11 cellular contexts compared by ENCODE assay signal in genomic region chr12:67426067-67426466, GRCh38.
DNase-seq lines count a peak whose midpoint lies in the region; ATAC-seq and TF ChIP-seq lines count a peak whose summit lies in the region.
"Had no signal": no experiment of that assay in that cellular context is flagged by ENCODE, and none has a peak within 500 bp of the region (broad histone marks: within the 10 kb centered on the region; RNA-seq: fewer than 3 reads in every experiment).

No MANE protein-coding gene starts in this region.

- H4K5ac ChIP-seq in IMR-90 (ENCODE audit: low read depth, low read length): no peak overlapping the region

- POLR2A ChIA-PET in IMR-90 (lab: Charles Lee; ENCODE audit: unreplicated experiment): no interaction called here

- no peaks in the 10 kb centered on the region for H3K9me3 ChIP-seq in IMR-90 (ENCODE audit: control insufficient read depth, insufficient read depth, low read length)
- no peaks in the 10 kb centered on the region for H3K9me3 ChIP-seq in SK-N-MC (ENCODE audit: low read depth, low read length)
- H3K9me3 ChIP-seq in MM.1S (replicated peaks; ENCODE audit: insufficient read depth, low read length): no peaks in the 10 kb centered on the region
- H3K9me3 ChIP-seq: neutrophil had no signal

- no peak overlapping the region for H3K9ac ChIP-seq in IMR-90 (ENCODE audit: low read depth, low read length)
- peak overlapping the region; percentile 30 for H3K9ac ChIP-seq in SK-N-MC (ENCODE audit: insufficient read length)
- no peak overlapping the region for H3K9ac ChIP-seq in MM.1S (ENCODE audit: low read length)

- no peak for TF ChIP-seq POLR2A in IMR-90 (IDR thresholded peaks at IDR 0.05; ENCODE audit: low read depth, low read length)

- no peak overlapping the region for H3K4me3 ChIP-seq in AG09309 (ENCODE audit: control insufficient read depth, low read depth, low read length)
- H3K4me3 ChIP-seq in IMR-90 (ENCODE audit: insufficient read depth, low read depth, low read length): no peak overlapping the region
- peak overlapping the region; percentile 74 for H3K4me3 ChIP-seq in SK-N-MC
- no peak overlapping the region for H3K4me3 ChIP-seq in MM.1S (ENCODE audit: low read length)

- H3K27me3 ChIP-seq in IMR-90 (ENCODE audit: control insufficient read depth, insufficient read depth, low read length): no peaks in the 10 kb centered on the region
- no peaks in the 10 kb centered on the region for H3K27me3 ChIP-seq in MM.1S (replicated peaks; ENCODE audit: insufficient read depth, low read length)
- H3K27me3 ChIP-seq: neutrophil had no signal

- H3K27ac ChIP-seq in IMR-90 (ENCODE audit: insufficient read depth, low read length): peak overlapping the region; percentile 27; the same call in 1 of the 2 replicates
- peak overlapping the region; percentile 99 for H3K27ac ChIP-seq in SK-N-MC
- H3K27ac ChIP-seq in MM.1S (ENCODE audit: low read length): no peak overlapping the region
- H3K27ac ChIP-seq: neutrophil had no signal

- H3K4me1 ChIP-seq in IMR-90 (ENCODE audit: control insufficient read depth, insufficient read depth, low read length): peaks cover 6% of the 10 kb centered on the region
- no peaks in the 10 kb centered on the region for H3K4me1 ChIP-seq in MM.1S (ENCODE audit: low read length)

- ATAC-seq in IMR-90 (ENCODE audit: low read depth): peak; percentile 80
- ATAC-seq in left colon: peak; percentile 40
- ATAC-seq in GM18511 (IDR thresholded peaks at IDR 0.05; ENCODE audit: unreplicated experiment): no peak
- ATAC-seq in HG02852 (IDR thresholded peaks at IDR 0.05; ENCODE audit: unreplicated experiment): no peak
- ATAC-seq: Panc1 had no signal

- H3K36me3 ChIP-seq in IMR-90 (ENCODE audit: control insufficient read depth, insufficient read depth, low read length) (no peaks in the 10 kb centered on the region), SK-N-MC (ENCODE audit: insufficient read depth, low read length) (no peaks in the 10 kb centered on the region), MM.1S (replicated peaks; ENCODE audit: insufficient read depth, low read length) (no peaks in the 10 kb centered on the region)
- H3K36me3 ChIP-seq: neutrophil had no signal

- TF ChIP-seq CTCF in AG09309 (IDR thresholded peaks at IDR 0.05; ENCODE audit: control insufficient read depth, insufficient read depth, low read depth, low read length, missing control alignments): no peak
- TF ChIP-seq CTCF in IMR-90 (conservative IDR thresholded peaks at IDR 0.05; ENCODE audit: low read depth, low read length): no peak
- TF ChIP-seq CTCF in MM.1S (IDR thresholded peaks at IDR 0.05; ENCODE audit: low read length): no peak

- H2BK15ac ChIP-seq in IMR-90 (ENCODE audit: low read depth, low read length): no peak overlapping the region

- no peak for TF ChIP-seq RAD21 in IMR-90 (IDR thresholded peaks at IDR 0.05; ENCODE audit: low read length)

- in situ Hi-C loops in IMR-90 (cut with MboI; ENCODE audit: low sequenced_read_pairs): no loop called here

- H3K79me1 ChIP-seq in IMR-90 (ENCODE audit: low read depth in 1 of 2, low read length in 2 of 2): no peaks in the 10 kb centered on the region

- intact Hi-C loops in IMR-90 (cut with micrococcal nuclease): no loop called here
- intact Hi-C loops in left colon (cut with DNase I, micrococcal nuclease): no loop called here

- 83% methylated on average over 2 of the region's 2 CpGs; no CpG with 5 or more reads in 1 of the 2 experiments for WGBS in IMR-90 (ENCODE audit: extremely low coverage in 2 of 2, insufficient read length in 1 of 2), 2 experiments

- no peak overlapping the region for H3K23ac ChIP-seq in IMR-90 (ENCODE audit: low read depth, low read length)

- no peak overlapping the region for H2BK20ac ChIP-seq in IMR-90 (ENCODE audit: low read depth, low read length)

- H4K20me1 ChIP-seq in IMR-90 (ENCODE audit: insufficient read depth, low read length) (no peaks in the 10 kb centered on the region), MM.1S (ENCODE audit: insufficient read depth, low read length) (no peaks in the 10 kb centered on the region)

- peak overlapping the region; percentile 70; the same call in 1 of the 2 replicates for H3K18ac ChIP-seq in IMR-90 (ENCODE audit: low read depth, low read length)

- peaks cover 4% of the 10 kb centered on the region; the same call in 1 of the 2 replicates for H3K9me1 ChIP-seq in IMR-90 (ENCODE audit: insufficient read depth, low read length)

- dilution Hi-C loops in IMR-90 (cut with HindIII; ENCODE audit: low sequenced_read_pairs, unreplicated experiment): no loop called here

- H3K56ac ChIP-seq in IMR-90 (ENCODE audit: extremely low read depth, insufficient read depth, low read length): no peak overlapping the region

- H3K4me2 ChIP-seq in IMR-90 (ENCODE audit: low read depth, low read length) (no peak overlapping the region; the same call in 1 of the 2 replicates), MM.1S (ENCODE audit: low read depth, low read length) (no peak overlapping the region)

- H3K9me2 ChIP-seq in MM.1S (replicated peaks; ENCODE audit: insufficient read depth, low read length): no peaks in the 10 kb centered on the region

- no peaks in the 10 kb centered on the region for H3K79me2 ChIP-seq in MM.1S (ENCODE audit: low read length)

- no peak overlapping the region for H2AK5ac ChIP-seq in IMR-90 (ENCODE audit: low read depth, low read length)

- H3F3A ChIP-seq in MM.1S (ENCODE audit: insufficient read depth, low read length): no peaks in the 10 kb centered on the region

- H2BK5ac ChIP-seq in IMR-90 (ENCODE audit: low read depth, low read length, poor library complexity, severe bottlenecking): no peak overlapping the region

- H3K4ac ChIP-seq in IMR-90 (ENCODE audit: low read depth, low read length): no peak overlapping the region

- H4K8ac ChIP-seq in IMR-90 (ENCODE audit: low read depth in 2 of 2, low read length in 2 of 2): no peak overlapping the region; a peak in 1 of 4 replicates

- DNase-seq in AG09309 (ENCODE audit: low read depth): peak; percentile 33
- peak; percentile 80 for DNase-seq in IMR-90
- peak; percentile 94 for DNase-seq in SK-N-MC (ENCODE audit: low read depth, low spot score)
- peak in 1 of 2 donors; percentile 13 for DNase-seq in left colon
- DNase-seq in MM.1S: no peak
- DNase-seq in stimulated activated CD4-positive, alpha-beta T cell treated with anti-CD3 and anti-CD28 coated beads, Interleukin-12 subunit alpha, Interleukin-12 subunit beta, amount 100 ng/mL, for 4 hours: no peak
- DNase-seq: DND-41 had no signal

- H3K14ac ChIP-seq in IMR-90 (replicated peaks; ENCODE audit: low read depth, low read length): no peak overlapping the region

- no peak overlapping the region for H2BK120ac ChIP-seq in IMR-90 (ENCODE audit: low read depth, low read length)

- H2AFZ ChIP-seq in IMR-90 (replicated peaks; ENCODE audit: low read length, poor library complexity): no peak overlapping the region
- no peak overlapping the region for H2AFZ ChIP-seq in MM.1S (ENCODE audit: low read length)

- BruUV-seq in IMR-90 (replicated peaks; lab: Mats Ljungman, UMichigan): no TSS peak

- no peak overlapping the region for H2AK9ac ChIP-seq in IMR-90 (replicated peaks; ENCODE audit: low read depth, low read length, poor library complexity)

- H4K91ac ChIP-seq in IMR-90 (ENCODE audit: insufficient read depth, low read depth, low read length): no peak overlapping the region

- CTCF ChIA-PET in IMR-90 (lab: Yijun Ruan, JAX): interaction anchor here (0.5 to 1.3 kb wide), 2 partner anchors 9 to 65 kb away, joined by 3 read pairs; no protein-coding TSS in a partner anchor

TF ChIP-seq in IMR-90, 13 proteins besides CTCF, POLR2A, EP300 and RAD21:
- TF ChIP-seq USF2 (IDR thresholded peaks at IDR 0.05; ENCODE audit: low read depth, low read length) (0 out of 2 replicates have a peak, but pooled peaks have one; percentile 25), SMC3 (IDR thresholded peaks at IDR 0.05; ENCODE audit: low read depth, low read length) (no peak)

Comparison
In these comparisons a context has a peak if more than half of its experiments do, and no peak if none do; other contexts are left out.
1. DNase-seq: peak in AG09309 (single experiment), IMR-90 (single experiment) and SK-N-MC (single experiment); none in MM.1S (single experiment) and stimulated activated CD4-positive, alpha-beta T cell treated with anti-CD3 and anti-CD28 coated beads, Interleukin-12 subunit alpha, Interleukin-12 subunit beta, amount 100 ng/mL, for 4 hours (single experiment).
2. ATAC-seq: peak in IMR-90 (single experiment) and left colon (single experiment); none in GM18511 (single experiment) and HG02852 (single experiment).